ENCODE assay signal across 21 cellular contexts in the genomic region with DNA sequence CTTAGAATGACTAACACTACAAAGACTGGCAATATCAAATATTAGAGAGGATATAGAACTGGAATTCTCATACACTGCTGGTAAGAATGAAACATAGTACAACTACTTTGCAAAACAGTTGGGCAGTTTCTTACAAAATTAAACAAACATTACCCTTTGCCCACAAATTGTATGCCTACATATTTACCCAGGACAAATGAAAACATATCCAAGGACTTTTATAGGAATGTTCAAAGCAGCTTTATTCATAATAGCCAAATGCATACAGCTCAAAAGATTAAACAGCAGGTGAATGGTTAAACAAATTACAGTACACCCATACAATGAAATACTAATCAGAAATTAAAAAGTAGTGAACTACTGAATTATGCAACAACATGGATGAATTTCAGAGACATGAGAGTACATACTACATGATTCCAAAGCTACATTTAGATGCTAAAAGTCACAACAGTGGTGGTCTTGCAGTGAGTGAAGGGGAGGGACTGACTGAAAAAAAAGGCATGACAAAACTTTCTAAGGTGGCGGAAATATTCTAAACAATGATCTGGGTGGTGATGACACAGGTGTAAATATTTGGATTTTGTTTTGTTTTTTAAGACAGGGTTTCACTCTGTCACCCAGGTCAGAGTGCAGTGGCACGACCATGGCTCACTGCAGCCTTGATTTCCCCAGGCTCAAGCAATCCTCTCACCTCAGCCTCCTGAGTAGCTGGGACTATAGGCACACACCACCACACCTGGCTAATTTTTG. TPM values are rescaled to one million over a fixed set of nuclear protein-coding genes. Genes with fewer than 3 reads are reported as not detected.
A peak's percentile ranks its signal among the peaks of the same experiment; 100 is the strongest.
DNase-seq lines count a peak whose midpoint lies in the region; ATAC-seq and TF ChIP-seq lines count a peak whose summit lies in the region.
"Had no signal": no experiment of that assay in that cellular context is flagged by ENCODE, and none has a peak within 500 bp of the region (broad histone marks: within the 10 kb centered on the region; RNA-seq: fewer than 3 reads in every experiment).

No MANE protein-coding gene starts in this region.

- no peaks in the 10 kb centered on the region for H3K9me3 Mint-ChIP-seq in activated CD8-positive, alpha-beta T cell treated with anti-CD3 and anti-CD28 coated beads for 36 hours
- H3K9me3 Mint-ChIP-seq in activated CD8-positive, alpha-beta T cell treated with anti-CD3 and anti-CD28 coated beads, Interleukin-2, amount 10 ng/mL, durations not matched to agents 7 days and 5 days (ENCODE audit: insufficient read depth): no peaks in the 10 kb centered on the region
- no peaks in the 10 kb centered on the region for H3K9me3 Mint-ChIP-seq in WTC11
- no peaks in the 10 kb centered on the region for H3K9me3 Mint-ChIP-seq in chondrocyte (ENCODE audit: low read depth)
- H3K9me3 Mint-ChIP-seq: CD4-positive, alpha-beta T cell; HFFc6 had no signal

- TF ChIP-seq CTCF in activated CD8-positive, alpha-beta T cell treated with anti-CD3 and anti-CD28 coated beads for 36 hours (IDR thresholded peaks at IDR 0.05): no peak
- TF ChIP-seq CTCF in WTC11 (IDR thresholded peaks at IDR 0.05) (no peak), chondrocyte (IDR thresholded peaks at IDR 0.05) (no peak)

- H3K27ac Mint-ChIP-seq in activated CD8-positive, alpha-beta T cell treated with anti-CD3 and anti-CD28 coated beads for 36 hours: peak overlapping the region; percentile 31
- no peak overlapping the region for H3K27ac Mint-ChIP-seq in activated CD8-positive, alpha-beta T cell treated with anti-CD3 and anti-CD28 coated beads, Interleukin-2, amount 10 ng/mL, durations not matched to agents 7 days and 5 days
- no peak overlapping the region for H3K27ac Mint-ChIP-seq in WTC11
- no peak overlapping the region for H3K27ac Mint-ChIP-seq in chondrocyte (ENCODE audit: unreplicated experiment)
- H3K27ac Mint-ChIP-seq: CD4-positive, alpha-beta T cell; HFFc6 had no signal

- peaks cover 22% of the 10 kb centered on the region for H3K4me1 Mint-ChIP-seq in activated CD8-positive, alpha-beta T cell treated with anti-CD3 and anti-CD28 coated beads for 36 hours (ENCODE audit: low read depth)
- peaks cover 4% of the 10 kb centered on the region for H3K4me1 Mint-ChIP-seq in activated CD8-positive, alpha-beta T cell treated with anti-CD3 and anti-CD28 coated beads, Interleukin-2, amount 10 ng/mL, durations not matched to agents 7 days and 5 days (ENCODE audit: low read depth)
- 0 out of 2 replicates have a peak, but pooled peaks cover 4% of the 10 kb centered on the region for H3K4me1 Mint-ChIP-seq in WTC11
- H3K4me1 Mint-ChIP-seq in chondrocyte (ENCODE audit: low read depth): peaks cover 19% of the 10 kb centered on the region

- no peak for DNase-seq in activated CD8-positive, alpha-beta T cell treated with anti-CD3 and anti-CD28 coated beads for 36 hours
- no peak for DNase-seq in activated CD8-positive, alpha-beta T cell treated with anti-CD3 and anti-CD28 coated beads, Interleukin-2, amount 10 ng/mL, durations not matched to agents 7 days and 5 days
- DNase-seq in WTC11 (ENCODE audit: low spot score) (no peak), left lobe of liver (ENCODE audit: low spot score) (peak; percentile 49), NCI-H510A treated with DMSO at 0.1 percent for 48 hours (lab: John Stamatoyannopoulos, UW) (no peak), chondrocyte (ENCODE audit: low spot score) (no peak)
- DNase-seq: BE2C; CD4-positive, alpha-beta T cell; GOT3; HFFc6; IMR-90; KG1; NCI-H1048; NCI-H1417; NCI-H1694; NCI-H2029 treated with DMSO at 0.1 percent for 48 hours; NCI-H446 treated with DMSO at 0.1 percent for 48 hours; NCI-H526 treated with DMSO at 0.1 percent for 48 hours; Right ventricle myocardium superior; RPMI8226 had no signal

- intact Hi-C loops in activated CD8-positive, alpha-beta T cell treated with anti-CD3 and anti-CD28 coated beads for 36 hours (cut with micrococcal nuclease): no loop called here

- no peak for ATAC-seq in activated CD8-positive, alpha-beta T cell treated with anti-CD3 and anti-CD28 coated beads for 36 hours
- ATAC-seq in activated CD8-positive, alpha-beta T cell treated with anti-CD3 and anti-CD28 coated beads, Interleukin-2, amount 10 ng/mL, durations not matched to agents 7 days and 5 days: no peak
- ATAC-seq in WTC11 (no peak), left lobe of liver (peak; percentile 91), HG03378 (IDR thresholded peaks at IDR 0.05; ENCODE audit: unreplicated experiment) (no peak)

- CTCF ChIA-PET in activated CD8-positive, alpha-beta T cell treated with anti-CD3 and anti-CD28 coated beads for 36 hours (lab: Charles Lee): no interaction called here
- CTCF ChIA-PET in activated CD8-positive, alpha-beta T cell treated with anti-CD3 and anti-CD28 coated beads, Interleukin-2, amount 10 ng/mL, durations not matched to agents 7 days and 5 days (lab: Charles Lee): interaction anchor here (0.8 kb wide), 1 partner anchor 17 kb away, joined by 3 read pairs; no protein-coding TSS in a partner anchor
- CTCF ChIA-PET in WTC11 (lab: Charles Lee): no interaction called here

- POLR2A ChIA-PET in activated CD8-positive, alpha-beta T cell treated with anti-CD3 and anti-CD28 coated beads for 36 hours (lab: Charles Lee): interaction anchor here (0.7 kb wide), 1 partner anchor 43 kb away, joined by 4 read pairs; no protein-coding TSS in a partner anchor
- POLR2A ChIA-PET in activated CD8-positive, alpha-beta T cell treated with anti-CD3 and anti-CD28 coated beads, Interleukin-2, amount 10 ng/mL, durations not matched to agents 7 days and 5 days (lab: Charles Lee): interaction anchor here (0.6 kb wide), 1 partner anchor 225 kb away, joined by 3 read pairs; no protein-coding TSS in a partner anchor
- POLR2A ChIA-PET in WTC11 (lab: Charles Lee): no interaction called here

- peaks cover 30% of the 10 kb centered on the region for H3K36me3 Mint-ChIP-seq in activated CD8-positive, alpha-beta T cell treated with anti-CD3 and anti-CD28 coated beads for 36 hours (ENCODE audit: low read depth)
- H3K36me3 Mint-ChIP-seq in activated CD8-positive, alpha-beta T cell treated with anti-CD3 and anti-CD28 coated beads, Interleukin-2, amount 10 ng/mL, durations not matched to agents 7 days and 5 days (ENCODE audit: low read depth): peaks cover 42% of the 10 kb centered on the region
- H3K36me3 Mint-ChIP-seq in WTC11 (no peaks in the 10 kb centered on the region), chondrocyte (ENCODE audit: low read depth) (peaks cover 6% of the 10 kb centered on the region)

- no peaks in the 10 kb centered on the region for H3K27me3 Mint-ChIP-seq in activated CD8-positive, alpha-beta T cell treated with anti-CD3 and anti-CD28 coated beads for 36 hours
- H3K27me3 Mint-ChIP-seq in activated CD8-positive, alpha-beta T cell treated with anti-CD3 and anti-CD28 coated beads, Interleukin-2, amount 10 ng/mL, durations not matched to agents 7 days and 5 days (ENCODE audit: low read depth): no peaks in the 10 kb centered on the region
- H3K27me3 Mint-ChIP-seq in WTC11 (ENCODE audit: low read depth) (no peaks in the 10 kb centered on the region), chondrocyte (ENCODE audit: low read depth) (no peaks in the 10 kb centered on the region)
- H3K27me3 Mint-ChIP-seq: CD4-positive, alpha-beta T cell had no signal

- no peak overlapping the region for H3K4me3 Mint-ChIP-seq in activated CD8-positive, alpha-beta T cell treated with anti-CD3 and anti-CD28 coated beads for 36 hours
- H3K4me3 Mint-ChIP-seq in activated CD8-positive, alpha-beta T cell treated with anti-CD3 and anti-CD28 coated beads, Interleukin-2, amount 10 ng/mL, durations not matched to agents 7 days and 5 days: no peak overlapping the region
- no peak overlapping the region for H3K4me3 Mint-ChIP-seq in WTC11
- H3K4me3 Mint-ChIP-seq in chondrocyte (ENCODE audit: unreplicated experiment): no peak overlapping the region
- H3K4me3 Mint-ChIP-seq: CD4-positive, alpha-beta T cell; HFFc6 had no signal

TF ChIP-seq in WTC11, 78 proteins besides CTCF, POLR2A, EP300 and RAD21:
- TF ChIP-seq GABPB1 (CRISPR knock-in tag; IDR thresholded peaks at IDR 0.05): 0 out of 2 replicates have a peak, but pooled peaks have one; percentile 8
- no peak for TF ChIP-seq TEAD1 (CRISPR knock-in tag; IDR thresholded peaks at IDR 0.05)
- TF ChIP-seq, protein P1, sequence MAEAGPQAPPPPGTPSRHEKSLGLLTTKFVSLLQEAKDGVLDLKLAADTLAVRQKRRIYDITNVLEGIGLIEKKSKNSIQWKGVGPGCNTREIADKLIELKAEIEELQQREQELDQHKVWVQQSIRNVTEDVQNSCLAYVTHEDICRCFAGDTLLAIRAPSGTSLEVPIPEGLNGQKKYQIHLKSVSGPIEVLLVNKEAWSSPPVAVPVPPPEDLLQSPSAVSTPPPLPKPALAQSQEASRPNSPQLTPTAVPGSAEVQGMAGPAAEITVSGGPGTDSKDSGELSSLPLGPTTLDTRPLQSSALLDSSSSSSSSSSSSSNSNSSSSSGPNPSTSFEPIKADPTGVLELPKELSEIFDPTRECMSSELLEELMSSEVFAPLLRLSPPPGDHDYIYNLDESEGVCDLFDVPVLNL (CRISPR knock-in tag; IDR thresholded peaks at IDR 0.05; ENCODE audit: borderline replicate concordance, low read depth): no peak

RNA-seq across cellular contexts. Expression of gene LYST, which starts 40.4 kb away (rescaled TPM):
- total RNA-seq in activated CD8-positive, alpha-beta T cell treated with anti-CD3 and anti-CD28 coated beads for 36 hours: 10 to 100 TPM; 77.4 to 87.3 TPM
- total RNA-seq in activated CD8-positive, alpha-beta T cell treated with anti-CD3 and anti-CD28 coated beads, Interleukin-2, amount 10 ng/mL, durations not matched to agents 7 days and 5 days: 10 to 100 TPM; 26.2 to 28.6 TPM
- 0.46 to 0.99 TPM (median 0.59 TPM) in 3 replicates for total RNA-seq in WTC11 (2021)
- total RNA-seq in left lobe of liver: 12.2 TPM
- total RNA-seq in chondrocyte: 14.9 to 16.4 TPM (median 16.0 TPM) in 3 replicates
